Comparison of ENCODE assay signal across 9 cellular contexts in the genomic region with DNA sequence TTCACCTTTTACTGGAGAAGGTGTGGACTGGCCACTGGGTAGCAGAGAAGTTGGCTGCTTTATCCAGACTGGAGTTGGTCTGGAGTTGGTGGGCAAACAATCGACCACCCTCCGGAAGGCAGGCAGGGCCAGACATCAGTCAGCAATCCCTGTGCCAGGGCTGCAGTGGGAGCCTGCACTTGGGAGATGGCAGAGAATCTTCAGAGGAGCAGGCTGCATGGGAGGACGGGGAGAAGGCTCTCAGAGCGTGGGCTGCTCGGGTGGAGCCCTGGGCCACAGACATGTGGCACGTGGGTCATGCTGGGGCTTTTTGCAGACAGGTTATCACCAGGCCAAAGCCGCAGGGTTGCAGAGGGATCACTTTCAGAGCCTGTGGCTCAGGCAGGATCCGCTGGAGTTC. TPM values are rescaled to one million over a fixed set of nuclear protein-coding genes. Genes with fewer than 3 reads are reported as not detected.
"Had no signal": no experiment of that assay in that cellular context is flagged by ENCODE, and none has a peak within 500 bp of the region (broad histone marks: within the 10 kb centered on the region; RNA-seq: fewer than 3 reads in every experiment).

No MANE protein-coding gene starts in this region.

- H3K36me3 ChIP-seq: HAP-1 had no signal

- H3K9me3 Mint-ChIP-seq: GM23338, HFFc6 had no signal

- H3K4me1 ChIP-seq: HAP-1 had no signal

- DNase-seq: H7, HFFc6, IMR-90 had no signal

- H3K4me1 Mint-ChIP-seq: GM23338 had no signal

- H3K27ac Mint-ChIP-seq: GM23338, HFFc6 had no signal

- H3K4me2 ChIP-seq: GM23338 had no signal

- H3K4me3 ChIP-seq: GM23338, HAP-1, K562 had no signal

- ATAC-seq: GM23338, HCT116, K562 had no signal

- H2AFZ ChIP-seq: GM23338 had no signal

- H3K4me3 Mint-ChIP-seq: GM23338, HFFc6 had no signal

- H3K27ac ChIP-seq: HL-60 had no signal

- H3K9me3 ChIP-seq: HAP-1 had no signal

RNA-seq across cellular contexts. Expression of a gene that starts 29.6 kb away (rescaled TPM):
- total RNA-seq: GM23338, H1, H7, IMR-90 had no signal
- polyA plus RNA-seq: GM23338, H1, IMR-90 had no signal
